In the genomic region with DNA sequence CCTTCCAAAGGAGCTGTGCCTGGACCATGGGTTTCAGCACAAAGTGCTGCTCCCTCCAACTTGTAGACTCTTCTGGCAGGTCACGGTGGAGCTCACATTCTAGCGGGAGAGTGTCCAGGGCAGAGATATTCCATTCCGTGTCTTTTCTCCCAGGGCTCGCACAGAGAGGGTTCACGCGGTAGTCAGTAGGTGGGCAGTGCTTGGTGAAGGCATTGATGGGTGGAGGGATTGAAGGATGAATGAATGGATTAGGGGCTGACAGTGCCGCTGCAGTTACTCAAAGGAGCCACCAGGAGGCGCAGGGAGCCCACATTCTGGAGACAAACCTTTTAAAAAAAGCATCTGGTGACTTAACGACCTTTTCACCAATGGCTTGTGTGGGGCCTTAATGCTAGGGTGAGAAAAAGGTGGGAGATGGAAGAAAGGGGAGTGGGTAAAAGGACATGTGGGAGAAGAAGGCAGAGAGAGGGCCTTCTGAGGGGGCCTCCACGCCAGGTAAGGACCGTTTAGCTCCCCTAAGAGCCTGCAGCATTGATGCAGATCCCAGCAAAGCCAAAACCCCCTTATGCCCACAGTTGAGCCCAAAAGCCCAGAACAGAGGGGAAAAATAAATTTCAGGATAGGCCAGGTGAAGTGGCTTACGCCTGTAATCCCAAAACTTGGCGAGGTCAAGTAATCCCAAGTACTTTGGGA, we compare ENCODE assay signal across 8 cellular contexts. TPM values are rescaled to one million over a fixed set of nuclear protein-coding genes. Genes with fewer than 3 reads are reported as not detected.
DNase-seq lines count a peak whose midpoint lies in the region; ATAC-seq and TF ChIP-seq lines count a peak whose summit lies in the region.

No MANE protein-coding gene starts in this region.

- no peak for DNase-seq in AG04450 (ENCODE audit: low read depth, low spot score)
- peak; percentile 81 for DNase-seq in GM20000 (ENCODE audit: low spot score)
- peak; percentile 74 for DNase-seq in NCI-H345 treated with DMSO at 0.1 percent for 48 hours (lab: John Stamatoyannopoulos, UW; ENCODE audit: unreplicated experiment)
- DNase-seq in activated CD4-positive, alpha-beta T cell treated with anti-CD3 and anti-CD28 coated beads for 4 hours: peak; percentile 56 to 68
- peak; percentile 49 for DNase-seq in colonic mucosa
- DNase-seq in stimulated activated CD8-positive, alpha-beta memory T cell treated with anti-CD3 and anti-CD28 coated beads, Interleukin-15, amount 100 ng/mL, for 1 hour (ENCODE audit: low read depth): peak; percentile 44

- intact Hi-C loops in colonic mucosa (cut with DNase I): loop anchor here (1.0 to 5.0 kb wide), 3 partner anchors 140 to 396 kb away; no protein-coding TSS in a partner anchor

- peak; percentile 89 to 94 for TF ChIP-seq RAD21 in liver (IDR thresholded peaks at IDR 0.05)

- no peak overlapping the region for H3K27ac ChIP-seq in AG04450 (ENCODE audit: low read depth, low read length)
- no peak overlapping the region for H3K27ac ChIP-seq in colonic mucosa
- no peak overlapping the region for H3K27ac ChIP-seq in liver (ENCODE audit: low read depth in 1 of 2, low read length in 2 of 2)

- POLR2A ChIA-PET in AG04450 (lab: Yijun Ruan, JAX): no interaction called here

- no peak for ATAC-seq in HG02623 (IDR thresholded peaks at IDR 0.05; ENCODE audit: unreplicated experiment)

- WGBS in liver: 32% methylated on average over 13 of the region's 13 CpGs

- H3K27me3 ChIP-seq in AG04450 (ENCODE audit: control insufficient read depth, insufficient read depth, low read length): peaks cover 2% of the 10 kb centered on the region
- no peaks in the 10 kb centered on the region for H3K27me3 ChIP-seq in colonic mucosa
- no peaks in the 10 kb centered on the region for H3K27me3 ChIP-seq in liver (ENCODE audit: control insufficient read depth in 4 of 4, insufficient read depth in 4 of 4, low read length in 3 of 4)

- CTCF ChIA-PET in AG04450 (lab: Charles Lee): interaction anchor here (0.6 to 7.5 kb wide), 23 partner anchors 10 to 687 kb away, joined by 3 to 222 read pairs (median 4); no protein-coding TSS in a partner anchor

- H3K4me1 ChIP-seq in colonic mucosa (no peaks in the 10 kb centered on the region), liver (ENCODE audit: control insufficient read depth in 4 of 4, insufficient read depth in 4 of 4, low read length in 3 of 4) (no peaks in the 10 kb centered on the region)

- H3K9me3 ChIP-seq in AG04450 (ENCODE audit: control insufficient read depth, insufficient read depth, low read length) (no peaks in the 10 kb centered on the region), colonic mucosa (no peaks in the 10 kb centered on the region), liver (ENCODE audit: control insufficient read depth in 4 of 4, low read length in 3 of 4) (no peaks in the 10 kb centered on the region)

- H3K9ac ChIP-seq in colonic mucosa (ENCODE audit: low read depth in 2 of 2, low read length in 2 of 2): no peak overlapping the region
- no peak overlapping the region for H3K9ac ChIP-seq in liver (ENCODE audit: low read depth in 1 of 2, low read length in 2 of 2)

- H3K36me3 ChIP-seq in colonic mucosa (no peaks in the 10 kb centered on the region), liver (ENCODE audit: control insufficient read depth in 4 of 4, insufficient read depth in 3 of 4, low read depth in 1 of 4, low read length in 3 of 4) (no peaks in the 10 kb centered on the region)

- H3K4me3 ChIP-seq in AG04450 (ENCODE audit: low read depth, low read length): no peak overlapping the region
- no peak overlapping the region for H3K4me3 ChIP-seq in colonic mucosa
- H3K4me3 ChIP-seq in liver (ENCODE audit: low read depth in 1 of 3, low read length in 3 of 3): no peak overlapping the region

- TF ChIP-seq CTCF in AG04450 (IDR thresholded peaks at IDR 0.05; ENCODE audit: low read depth, low read length) (peak; percentile 98), GM20000 (IDR thresholded peaks at IDR 0.05; ENCODE audit: extremely low read depth, missing control alignments) (peak; percentile 85), colonic mucosa (IDR thresholded peaks at IDR 0.05) (peak; percentile 99), liver (IDR thresholded peaks at IDR 0.05; ENCODE audit: low read depth, low read length, missing input control) (peak; percentile 99)

TF ChIP-seq in liver, 16 proteins besides CTCF, POLR2A, EP300 and RAD21:
- TF ChIP-seq YY1 (IDR thresholded peaks at IDR 0.05) (no peak), FOXA2 (IDR thresholded peaks at IDR 0.05) (no peak), NR2F2 (IDR thresholded peaks at IDR 0.05) (no peak), SP1 (IDR thresholded peaks at IDR 0.05) (no peak), TAF1 (conservative IDR thresholded peaks at IDR 0.05) (no peak)
- TF ChIP-seq, protein P1, sequence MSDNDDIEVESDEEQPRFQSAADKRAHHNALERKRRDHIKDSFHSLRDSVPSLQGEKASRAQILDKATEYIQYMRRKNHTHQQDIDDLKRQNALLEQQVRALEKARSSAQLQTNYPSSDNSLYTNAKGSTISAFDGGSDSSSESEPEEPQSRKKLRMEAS (IDR thresholded peaks at IDR 0.05): no peak
- TF ChIP-seq, protein P2, sequence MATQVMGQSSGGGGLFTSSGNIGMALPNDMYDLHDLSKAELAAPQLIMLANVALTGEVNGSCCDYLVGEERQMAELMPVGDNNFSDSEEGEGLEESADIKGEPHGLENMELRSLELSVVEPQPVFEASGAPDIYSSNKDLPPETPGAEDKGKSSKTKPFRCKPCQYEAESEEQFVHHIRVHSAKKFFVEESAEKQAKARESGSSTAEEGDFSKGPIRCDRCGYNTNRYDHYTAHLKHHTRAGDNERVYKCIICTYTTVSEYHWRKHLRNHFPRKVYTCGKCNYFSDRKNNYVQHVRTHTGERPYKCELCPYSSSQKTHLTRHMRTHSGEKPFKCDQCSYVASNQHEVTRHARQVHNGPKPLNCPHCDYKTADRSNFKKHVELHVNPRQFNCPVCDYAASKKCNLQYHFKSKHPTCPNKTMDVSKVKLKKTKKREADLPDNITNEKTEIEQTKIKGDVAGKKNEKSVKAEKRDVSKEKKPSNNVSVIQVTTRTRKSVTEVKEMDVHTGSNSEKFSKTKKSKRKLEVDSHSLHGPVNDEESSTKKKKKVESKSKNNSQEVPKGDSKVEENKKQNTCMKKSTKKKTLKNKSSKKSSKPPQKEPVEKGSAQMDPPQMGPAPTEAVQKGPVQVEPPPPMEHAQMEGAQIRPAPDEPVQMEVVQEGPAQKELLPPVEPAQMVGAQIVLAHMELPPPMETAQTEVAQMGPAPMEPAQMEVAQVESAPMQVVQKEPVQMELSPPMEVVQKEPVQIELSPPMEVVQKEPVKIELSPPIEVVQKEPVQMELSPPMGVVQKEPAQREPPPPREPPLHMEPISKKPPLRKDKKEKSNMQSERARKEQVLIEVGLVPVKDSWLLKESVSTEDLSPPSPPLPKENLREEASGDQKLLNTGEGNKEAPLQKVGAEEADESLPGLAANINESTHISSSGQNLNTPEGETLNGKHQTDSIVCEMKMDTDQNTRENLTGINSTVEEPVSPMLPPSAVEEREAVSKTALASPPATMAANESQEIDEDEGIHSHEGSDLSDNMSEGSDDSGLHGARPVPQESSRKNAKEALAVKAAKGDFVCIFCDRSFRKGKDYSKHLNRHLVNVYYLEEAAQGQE (IDR thresholded peaks at IDR 0.05): no peak

RNA-seq across cellular contexts. Expression of a gene that starts 17.5 kb away (rescaled TPM):
- polyA plus RNA-seq in AG04450 (2011; rRNA removed) (1.9 and 2.0 TPM in 2 replicates), liver (1 to 10 TPM; 1.2 to 2.4 TPM)
- 0.83 and 1.0 TPM in 2 replicates for polyA minus RNA-seq in AG04450 (2011; rRNA and poly(A)+ RNA removed)
- total RNA-seq in colonic mucosa (10 to 100 TPM; 13.0 to 19.7 TPM), liver (1 to 10 TPM; 1.5 to 6.7 TPM)

RNA-seq across cellular contexts. Expression of a gene that starts 47.8 kb away (rescaled TPM):
- polyA plus RNA-seq in AG04450 (2011; rRNA removed) (not detected in 2 replicates), liver (under 1 TPM; 0.06 TPM)
- not detected in 2 replicates for polyA minus RNA-seq in AG04450 (2011; rRNA and poly(A)+ RNA removed)
- total RNA-seq in colonic mucosa (10 to 100 TPM; 15.6 to 19.7 TPM), liver (under 1 TPM in 1 of 2 donors, not detected in 1; 0.08 TPM)

Comparison
In these comparisons a context has a peak if more than half of its experiments do, and no peak if none do; other contexts are left out.
1. RNA of a gene that starts 47.8 kb away (total RNA-seq): 15.6 to 19.7 TPM in colonic mucosa; 0.08 TPM in liver; every median in the first group is over 10 times any median in the second.
2. Peak in every context shown above with its lines, with median percentiles within 50 percentile points of each other: CTCF ChIP-seq.